ENCODE assay signal across 1 cellular context in genomic region chr11:33567004-33567403, GRCh38.
TF ChIP-seq lines count a peak whose summit lies in the region.

No MANE protein-coding gene starts in this region.

TF ChIP-seq in WTC11, 78 proteins besides CTCF, POLR2A, EP300 and RAD21 (continued from another document):
- TF ChIP-seq ZNF532 (CRISPR knock-in tag; IDR thresholded peaks at IDR 0.05; ENCODE audit: borderline replicate concordance): no peak
